1 cellular context compared by ENCODE assay signal in genomic region chr18:80022613-80023012, GRCh38.
A peak's percentile ranks its signal among the peaks of the same experiment; 100 is the strongest.
TF ChIP-seq lines count a peak whose summit lies in the region.

No MANE protein-coding gene starts in this region.

TF ChIP-seq in HEK293, 187 proteins besides CTCF, POLR2A, EP300 and RAD21 (continued from another document):
- TF ChIP-seq ZNF280C (tag by site-specific recombination; IDR thresholded peaks at IDR 0.05) = peak; percentile 98
- TF ChIP-seq WT1 (tag by site-specific recombination; IDR thresholded peaks at IDR 0.05) = no peak
- TF ChIP-seq ZNF701 (tag by site-specific recombination; IDR thresholded peaks at IDR 0.05) = 0 out of 2 replicates have a peak, but pooled peaks have one; percentile 37
- TF ChIP-seq ZNF350 (tag by site-specific recombination; IDR thresholded peaks at IDR 0.05) = peak; percentile 78
- TF ChIP-seq TRIM28 (IDR thresholded peaks at IDR 0.05; ENCODE audit: borderline replicate concordance, low read length) = peak; percentile 100; the same call in 1 of the 2 replicates
- TF ChIP-seq ZNF146 (tag by site-specific recombination; IDR thresholded peaks at IDR 0.05) = no peak
- peak; percentile 56; the same call in 1 of the 2 replicates for TF ChIP-seq ZNF155 (tag by site-specific recombination; IDR thresholded peaks at IDR 0.05)
- TF ChIP-seq ZNF548 (tag by site-specific recombination; IDR thresholded peaks at IDR 0.05) = no peak
- TF ChIP-seq ZNF114 (tag by site-specific recombination; IDR thresholded peaks at IDR 0.05) = 0 out of 2 replicates have a peak, but pooled peaks have one; percentile 71
- no peak for TF ChIP-seq OSR2 (tag by site-specific recombination; IDR thresholded peaks at IDR 0.05)
- TF ChIP-seq ZNF518A (tag by site-specific recombination; conservative IDR thresholded peaks at IDR 0.05; ENCODE audit: low read depth) = peak; percentile 73
- no peak for TF ChIP-seq PATZ1 (tag by site-specific recombination; IDR thresholded peaks at IDR 0.05)
- TF ChIP-seq ZSCAN30 (tag by site-specific recombination; IDR thresholded peaks at IDR 0.05) = peak; percentile 55; the same call in 1 of the 2 replicates
- peak; percentile 83 for TF ChIP-seq ZNF324 (tag by site-specific recombination; IDR thresholded peaks at IDR 0.05)
- no peak for TF ChIP-seq ZNF776 (tag by site-specific recombination; IDR thresholded peaks at IDR 0.05; ENCODE audit: borderline replicate concordance)
- 0 out of 2 replicates have a peak, but pooled peaks have one; percentile 14 for TF ChIP-seq ZNF19 (tag by site-specific recombination; IDR thresholded peaks at IDR 0.05; ENCODE audit: low read depth)
- no peak for TF ChIP-seq ZBTB20 (tag by site-specific recombination; IDR thresholded peaks at IDR 0.05)
- peak; percentile 92 for TF ChIP-seq ZNF248 (tag by site-specific recombination; IDR thresholded peaks at IDR 0.05)
- TF ChIP-seq ZNF26 (tag by site-specific recombination; IDR thresholded peaks at IDR 0.05) = peak; percentile 43
- peak; percentile 18; the same call in 1 of the 2 replicates for TF ChIP-seq SP3 (tag by site-specific recombination; IDR thresholded peaks at IDR 0.05)
